Comparison of ENCODE assay signal across 24 cellular contexts in genomic region chr5:31523041-31523440, GRCh38.
"Had no signal": no experiment of that assay in that cellular context is flagged by ENCODE, and none has a peak within 500 bp of the region (broad histone marks: within the 10 kb centered on the region; RNA-seq: fewer than 3 reads in every experiment).

No MANE protein-coding gene starts in this region.

- H3K36me3 ChIP-seq: colonic mucosa had no signal

- DNase-seq: colonic mucosa; cortex of kidney; dermis blood vessel endothelial cell; dorsolateral prefrontal cortex; effector CD4-positive, alpha-beta T cell; effector CD8-positive, alpha-beta T cell; effector memory CD4-positive, alpha-beta T cell; effector memory CD8-positive, alpha-beta T cell; endodermal cell; erythroblast; esophagus squamous epithelium; foreskin fibroblast; foreskin keratinocyte; foreskin melanocyte; gastrocnemius medialis; glutamatergic neuron; head of caudate nucleus; heart left ventricle; heart right ventricle had no signal

- H3K27me3 ChIP-seq: colonic mucosa, dorsolateral prefrontal cortex, esophagus muscularis mucosa, esophagus squamous epithelium, foreskin keratinocyte, gastrocnemius medialis, gastroesophageal sphincter, heart left ventricle, heart right ventricle had no signal

- H3K27ac ChIP-seq: colonic mucosa, coronary artery, dorsolateral prefrontal cortex, epithelial cell of prostate, esophagus muscularis mucosa, esophagus squamous epithelium, foreskin keratinocyte, gastrocnemius medialis, gastroesophageal sphincter, heart left ventricle, heart right ventricle had no signal

- H3K4me3 ChIP-seq: colonic mucosa, coronary artery, dorsolateral prefrontal cortex, esophagus muscularis mucosa, esophagus squamous epithelium, gastrocnemius medialis, gastroesophageal sphincter, heart left ventricle, heart right ventricle had no signal

- H3K4me1 ChIP-seq: colonic mucosa, esophagus muscularis mucosa, esophagus squamous epithelium, foreskin keratinocyte, gastrocnemius medialis, gastroesophageal sphincter, heart left ventricle, heart right ventricle had no signal

- H3K9me3 ChIP-seq: colonic mucosa, esophagus muscularis mucosa, esophagus squamous epithelium, gastrocnemius medialis, gastroesophageal sphincter, heart left ventricle, heart right ventricle had no signal

- ATAC-seq: effector memory CD8-positive, alpha-beta T cell; esophagus mucosa; foreskin keratinocyte; gastrocnemius medialis; gastroesophageal sphincter; heart left ventricle; heart right ventricle had no signal
